ENCODE assay signal across 1 cellular context in the genomic region with DNA sequence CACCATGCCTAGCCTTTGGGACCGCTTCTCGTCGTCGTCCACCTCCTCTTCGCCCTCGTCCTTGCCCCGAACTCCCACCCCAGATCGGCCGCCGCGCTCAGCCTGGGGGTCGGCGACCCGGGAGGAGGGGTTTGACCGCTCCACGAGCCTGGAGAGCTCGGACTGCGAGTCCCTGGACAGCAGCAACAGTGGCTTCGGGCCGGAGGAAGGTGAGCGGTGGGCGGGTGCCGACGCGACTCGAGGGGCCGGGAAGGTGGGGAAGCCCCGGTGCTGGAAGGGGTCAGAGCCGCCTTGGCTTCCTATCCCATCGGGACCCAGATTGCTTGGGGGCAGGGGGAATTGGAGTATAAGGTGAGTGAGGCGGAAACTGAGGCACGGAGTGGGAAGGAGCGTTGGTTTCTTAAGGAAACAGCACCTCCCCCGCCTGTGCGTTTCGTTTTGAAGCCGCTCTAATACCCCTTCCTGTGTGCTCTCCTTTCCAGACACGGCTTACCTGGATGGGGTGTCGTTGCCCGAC.
TF ChIP-seq lines count a peak whose summit lies in the region.

No MANE protein-coding gene starts in this region.

TF ChIP-seq in K562, 482 proteins besides CTCF, POLR2A, EP300 and RAD21 (continued from another document and continues in another):
- no peak for TF ChIP-seq CCAR2 (IDR thresholded peaks at IDR 0.05; ENCODE audit: low read depth, low read length)
- no peak for TF ChIP-seq ZZZ3 (IDR thresholded peaks at IDR 0.05)
- TF ChIP-seq CEBPB (tag; IDR thresholded peaks at IDR 0.05), result no peak
- TF ChIP-seq, protein P1, sequence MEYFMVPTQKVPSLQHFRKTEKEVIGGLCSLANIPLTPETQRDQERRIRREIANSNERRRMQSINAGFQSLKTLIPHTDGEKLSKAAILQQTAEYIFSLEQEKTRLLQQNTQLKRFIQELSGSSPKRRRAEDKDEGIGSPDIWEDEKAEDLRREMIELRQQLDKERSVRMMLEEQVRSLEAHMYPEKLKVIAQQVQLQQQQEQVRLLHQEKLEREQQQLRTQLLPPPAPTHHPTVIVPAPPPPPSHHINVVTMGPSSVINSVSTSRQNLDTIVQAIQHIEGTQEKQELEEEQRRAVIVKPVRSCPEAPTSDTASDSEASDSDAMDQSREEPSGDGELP (CRISPR knock-in tag; IDR thresholded peaks at IDR 0.05; ENCODE audit: borderline replicate concordance), result no peak
- no peak for TF ChIP-seq ADNP (tag; IDR thresholded peaks at IDR 0.05)
- no peak for TF ChIP-seq TRIM28 (IDR thresholded peaks at IDR 0.05)
- TF ChIP-seq POLR2AphosphoS2 (IDR thresholded peaks at IDR 0.05; ENCODE audit: low read length), result no peak; the same call in 1 of the 2 replicates
- no peak for TF ChIP-seq HDGF (IDR thresholded peaks at IDR 0.05)
- 0 out of 4 replicates have a peak, but pooled peaks of 1 of the 2 experiments have one; percentile 6 for TF ChIP-seq SIN3A (IDR thresholded peaks at IDR 0.05; ENCODE audit: borderline replicate concordance in 2 of 2, control insufficient read depth in 1 of 2, low read depth in 2 of 2, low read length in 2 of 2)
- TF ChIP-seq, protein P2, sequence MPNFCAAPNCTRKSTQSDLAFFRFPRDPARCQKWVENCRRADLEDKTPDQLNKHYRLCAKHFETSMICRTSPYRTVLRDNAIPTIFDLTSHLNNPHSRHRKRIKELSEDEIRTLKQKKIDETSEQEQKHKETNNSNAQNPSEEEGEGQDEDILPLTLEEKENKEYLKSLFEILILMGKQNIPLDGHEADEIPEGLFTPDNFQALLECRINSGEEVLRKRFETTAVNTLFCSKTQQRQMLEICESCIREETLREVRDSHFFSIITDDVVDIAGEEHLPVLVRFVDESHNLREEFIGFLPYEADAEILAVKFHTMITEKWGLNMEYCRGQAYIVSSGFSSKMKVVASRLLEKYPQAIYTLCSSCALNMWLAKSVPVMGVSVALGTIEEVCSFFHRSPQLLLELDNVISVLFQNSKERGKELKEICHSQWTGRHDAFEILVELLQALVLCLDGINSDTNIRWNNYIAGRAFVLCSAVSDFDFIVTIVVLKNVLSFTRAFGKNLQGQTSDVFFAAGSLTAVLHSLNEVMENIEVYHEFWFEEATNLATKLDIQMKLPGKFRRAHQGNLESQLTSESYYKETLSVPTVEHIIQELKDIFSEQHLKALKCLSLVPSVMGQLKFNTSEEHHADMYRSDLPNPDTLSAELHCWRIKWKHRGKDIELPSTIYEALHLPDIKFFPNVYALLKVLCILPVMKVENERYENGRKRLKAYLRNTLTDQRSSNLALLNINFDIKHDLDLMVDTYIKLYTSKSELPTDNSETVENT (CRISPR knock-in tag; IDR thresholded peaks at IDR 0.05), result no peak
- peak; percentile 16; the same call in 1 of the 2 replicates for TF ChIP-seq SMAD4 (CRISPR knock-in tag; conservative IDR thresholded peaks at IDR 0.05)
- no peak for TF ChIP-seq SRF (CRISPR knock-in tag; IDR thresholded peaks at IDR 0.05)
- no peak; the same call in 1 of the 2 replicates for TF ChIP-seq SAFB (IDR thresholded peaks at IDR 0.05; ENCODE audit: borderline replicate concordance, low read depth, low read length)
- TF ChIP-seq GATAD2A (IDR thresholded peaks at IDR 0.05), result no peak
- TF ChIP-seq, protein P3, sequence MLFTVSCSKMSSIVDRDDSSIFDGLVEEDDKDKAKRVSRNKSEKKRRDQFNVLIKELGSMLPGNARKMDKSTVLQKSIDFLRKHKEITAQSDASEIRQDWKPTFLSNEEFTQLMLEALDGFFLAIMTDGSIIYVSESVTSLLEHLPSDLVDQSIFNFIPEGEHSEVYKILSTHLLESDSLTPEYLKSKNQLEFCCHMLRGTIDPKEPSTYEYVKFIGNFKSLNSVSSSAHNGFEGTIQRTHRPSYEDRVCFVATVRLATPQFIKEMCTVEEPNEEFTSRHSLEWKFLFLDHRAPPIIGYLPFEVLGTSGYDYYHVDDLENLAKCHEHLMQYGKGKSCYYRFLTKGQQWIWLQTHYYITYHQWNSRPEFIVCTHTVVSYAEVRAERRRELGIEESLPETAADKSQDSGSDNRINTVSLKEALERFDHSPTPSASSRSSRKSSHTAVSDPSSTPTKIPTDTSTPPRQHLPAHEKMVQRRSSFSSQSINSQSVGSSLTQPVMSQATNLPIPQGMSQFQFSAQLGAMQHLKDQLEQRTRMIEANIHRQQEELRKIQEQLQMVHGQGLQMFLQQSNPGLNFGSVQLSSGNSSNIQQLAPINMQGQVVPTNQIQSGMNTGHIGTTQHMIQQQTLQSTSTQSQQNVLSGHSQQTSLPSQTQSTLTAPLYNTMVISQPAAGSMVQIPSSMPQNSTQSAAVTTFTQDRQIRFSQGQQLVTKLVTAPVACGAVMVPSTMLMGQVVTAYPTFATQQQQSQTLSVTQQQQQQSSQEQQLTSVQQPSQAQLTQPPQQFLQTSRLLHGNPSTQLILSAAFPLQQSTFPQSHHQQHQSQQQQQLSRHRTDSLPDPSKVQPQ (CRISPR knock-in tag; IDR thresholded peaks at IDR 0.05; ENCODE audit: borderline replicate concordance), result no peak
- TF ChIP-seq, protein P4, sequence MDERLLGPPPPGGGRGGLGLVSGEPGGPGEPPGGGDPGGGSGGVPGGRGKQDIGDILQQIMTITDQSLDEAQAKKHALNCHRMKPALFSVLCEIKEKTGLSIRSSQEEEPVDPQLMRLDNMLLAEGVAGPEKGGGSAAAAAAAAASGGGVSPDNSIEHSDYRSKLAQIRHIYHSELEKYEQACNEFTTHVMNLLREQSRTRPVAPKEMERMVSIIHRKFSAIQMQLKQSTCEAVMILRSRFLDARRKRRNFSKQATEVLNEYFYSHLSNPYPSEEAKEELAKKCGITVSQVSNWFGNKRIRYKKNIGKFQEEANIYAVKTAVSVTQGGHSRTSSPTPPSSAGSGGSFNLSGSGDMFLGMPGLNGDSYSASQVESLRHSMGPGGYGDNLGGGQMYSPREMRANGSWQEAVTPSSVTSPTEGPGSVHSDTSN (CRISPR knock-in tag; IDR thresholded peaks at IDR 0.05; ENCODE audit: low read depth), result no peak
- TF ChIP-seq, protein P4 (tag; conservative IDR thresholded peaks at IDR 0.05; ENCODE audit: low read depth), result no peak
- TF ChIP-seq ZNF274 (IDR thresholded peaks at IDR 0.05; ENCODE audit: borderline replicate concordance, low read depth, low read length), result no peak
- TF ChIP-seq MAFG (tag; conservative IDR thresholded peaks at IDR 0.05), result no peak
- TF ChIP-seq, protein P5, sequence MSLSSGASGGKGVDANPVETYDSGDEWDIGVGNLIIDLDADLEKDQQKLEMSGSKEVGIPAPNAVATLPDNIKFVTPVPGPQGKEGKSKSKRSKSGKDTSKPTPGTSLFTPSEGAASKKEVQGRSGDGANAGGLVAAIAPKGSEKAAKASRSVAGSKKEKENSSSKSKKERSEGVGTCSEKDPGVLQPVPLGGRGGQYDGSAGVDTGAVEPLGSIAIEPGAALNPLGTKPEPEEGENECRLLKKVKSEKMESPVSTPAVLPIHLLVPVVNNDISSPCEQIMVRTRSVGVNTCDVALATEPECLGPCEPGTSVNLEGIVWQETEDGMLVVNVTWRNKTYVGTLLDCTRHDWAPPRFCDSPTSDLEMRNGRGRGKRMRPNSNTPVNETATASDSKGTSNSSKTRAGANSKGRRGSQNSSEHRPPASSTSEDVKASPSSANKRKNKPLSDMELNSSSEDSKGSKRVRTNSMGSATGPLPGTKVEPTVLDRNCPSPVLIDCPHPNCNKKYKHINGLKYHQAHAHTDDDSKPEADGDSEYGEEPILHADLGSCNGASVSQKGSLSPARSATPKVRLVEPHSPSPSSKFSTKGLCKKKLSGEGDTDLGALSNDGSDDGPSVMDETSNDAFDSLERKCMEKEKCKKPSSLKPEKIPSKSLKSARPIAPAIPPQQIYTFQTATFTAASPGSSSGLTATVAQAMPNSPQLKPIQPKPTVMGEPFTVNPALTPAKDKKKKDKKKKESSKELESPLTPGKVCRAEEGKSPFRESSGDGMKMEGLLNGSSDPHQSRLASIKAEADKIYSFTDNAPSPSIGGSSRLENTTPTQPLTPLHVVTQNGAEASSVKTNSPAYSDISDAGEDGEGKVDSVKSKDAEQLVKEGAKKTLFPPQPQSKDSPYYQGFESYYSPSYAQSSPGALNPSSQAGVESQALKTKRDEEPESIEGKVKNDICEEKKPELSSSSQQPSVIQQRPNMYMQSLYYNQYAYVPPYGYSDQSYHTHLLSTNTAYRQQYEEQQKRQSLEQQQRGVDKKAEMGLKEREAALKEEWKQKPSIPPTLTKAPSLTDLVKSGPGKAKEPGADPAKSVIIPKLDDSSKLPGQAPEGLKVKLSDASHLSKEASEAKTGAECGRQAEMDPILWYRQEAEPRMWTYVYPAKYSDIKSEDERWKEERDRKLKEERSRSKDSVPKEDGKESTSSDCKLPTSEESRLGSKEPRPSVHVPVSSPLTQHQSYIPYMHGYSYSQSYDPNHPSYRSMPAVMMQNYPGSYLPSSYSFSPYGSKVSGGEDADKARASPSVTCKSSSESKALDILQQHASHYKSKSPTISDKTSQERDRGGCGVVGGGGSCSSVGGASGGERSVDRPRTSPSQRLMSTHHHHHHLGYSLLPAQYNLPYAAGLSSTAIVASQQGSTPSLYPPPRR (CRISPR knock-in tag; IDR thresholded peaks at IDR 0.05; ENCODE audit: borderline replicate concordance), result no peak
- TF ChIP-seq, protein P6, sequence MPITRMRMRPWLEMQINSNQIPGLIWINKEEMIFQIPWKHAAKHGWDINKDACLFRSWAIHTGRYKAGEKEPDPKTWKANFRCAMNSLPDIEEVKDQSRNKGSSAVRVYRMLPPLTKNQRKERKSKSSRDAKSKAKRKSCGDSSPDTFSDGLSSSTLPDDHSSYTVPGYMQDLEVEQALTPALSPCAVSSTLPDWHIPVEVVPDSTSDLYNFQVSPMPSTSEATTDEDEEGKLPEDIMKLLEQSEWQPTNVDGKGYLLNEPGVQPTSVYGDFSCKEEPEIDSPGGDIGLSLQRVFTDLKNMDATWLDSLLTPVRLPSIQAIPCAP (CRISPR knock-in tag; IDR thresholded peaks at IDR 0.05; ENCODE audit: borderline replicate concordance), result no peak
- TF ChIP-seq ZNF830 (CRISPR knock-in tag; IDR thresholded peaks at IDR 0.05), result 0 out of 2 replicates have a peak, but pooled peaks have one; percentile 63
- no peak for TF ChIP-seq NR3C1 (CRISPR knock-in tag; IDR thresholded peaks at IDR 0.05)
- no peak for TF ChIP-seq TAF9B (IDR thresholded peaks at IDR 0.05; ENCODE audit: partially characterized antibody)
- no peak for TF ChIP-seq GATAD2B (IDR thresholded peaks at IDR 0.05; ENCODE audit: borderline replicate concordance)
- TF ChIP-seq, protein P7, sequence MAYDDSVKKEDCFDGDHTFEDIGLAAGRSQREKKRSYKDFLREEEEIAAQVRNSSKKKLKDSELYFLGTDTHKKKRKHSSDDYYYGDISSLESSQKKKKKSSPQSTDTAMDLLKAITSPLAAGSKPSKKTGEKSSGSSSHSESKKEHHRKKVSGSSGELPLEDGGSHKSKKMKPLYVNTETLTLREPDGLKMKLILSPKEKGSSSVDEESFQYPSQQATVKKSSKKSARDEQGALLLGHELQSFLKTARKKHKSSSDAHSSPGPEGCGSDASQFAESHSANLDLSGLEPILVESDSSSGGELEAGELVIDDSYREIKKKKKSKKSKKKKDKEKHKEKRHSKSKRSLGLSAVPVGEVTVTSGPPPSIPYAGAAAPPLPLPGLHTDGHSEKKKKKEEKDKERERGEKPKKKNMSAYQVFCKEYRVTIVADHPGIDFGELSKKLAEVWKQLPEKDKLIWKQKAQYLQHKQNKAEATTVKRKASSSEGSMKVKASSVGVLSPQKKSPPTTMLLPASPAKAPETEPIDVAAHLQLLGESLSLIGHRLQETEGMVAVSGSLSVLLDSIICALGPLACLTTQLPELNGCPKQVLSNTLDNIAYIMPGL (CRISPR knock-in tag; IDR thresholded peaks at IDR 0.05), result no peak
- no peak for TF ChIP-seq XRCC4 (IDR thresholded peaks at IDR 0.05; ENCODE audit: extremely low read depth, insufficient read depth, insufficient read length)
- TF ChIP-seq TAF7 (tag; IDR thresholded peaks at IDR 0.05), result no peak
